In genomic region chr4:132125131-132125530, GRCh38 we compare ENCODE assay signal across 16 cellular contexts.
DNase-seq lines count a peak whose midpoint lies in the region; ATAC-seq, FAIRE-seq and TF ChIP-seq lines count a peak whose summit lies in the region.
"Had no signal": no experiment of that assay in that cellular context is flagged by ENCODE, and none has a peak within 500 bp of the region (broad histone marks: within the 10 kb centered on the region; RNA-seq: fewer than 3 reads in every experiment).

No MANE protein-coding gene starts in this region.

- no peaks in the 10 kb centered on the region for H3K79me1 ChIP-seq in H9 (ENCODE audit: insufficient read depth, low read depth, low read length, poor library complexity, severe bottlenecking)

- no peak overlapping the region for H3K18ac ChIP-seq in H9 (ENCODE audit: insufficient read length, low read depth, low read length)

- no peaks in the 10 kb centered on the region for H3K79me2 ChIP-seq in H9 (ENCODE audit: insufficient read depth, low read length)

- no peak for FAIRE-seq in urothelium cell line (lab: Jason Lieb, UNC)
- FAIRE-seq: A204.1, GM19239 had no signal

- H3K4me2 ChIP-seq in H9 (ENCODE audit: insufficient read depth, insufficient read length, low read length): peak overlapping the region; percentile 12

- H3K4me1 Mint-ChIP-seq in H9: peaks cover 46 to 53% of the 10 kb centered on the region in 2 experiments
- H3K4me1 Mint-ChIP-seq: B cell had no signal

- peaks cover 3% of the 10 kb centered on the region; the same call in 1 of the 2 replicates for H3K4me1 ChIP-seq in H9 (ENCODE audit: insufficient read depth, low read length)
- H3K4me1 ChIP-seq in NT2/D1 (ENCODE audit: insufficient read depth, insufficient read length): no peaks in the 10 kb centered on the region

- no peak overlapping the region for H3K4me3 ChIP-seq in NT2/D1 (ENCODE audit: insufficient read length, low read depth)
- H3K4me3 ChIP-seq in fibroblast of the aortic adventitia (ENCODE audit: low read depth, low read length): no peak overlapping the region

- H3K9ac ChIP-seq in H9 (ENCODE audit: extremely low read depth, insufficient read length, low read length) (no peak overlapping the region), NT2/D1 (ENCODE audit: insufficient read length, low read depth) (no peak overlapping the region)

- no peaks in the 10 kb centered on the region; the same call in 1 of the 2 replicates for H3K27me3 Mint-ChIP-seq in H9 (ENCODE audit: low read depth)
- H3K27me3 Mint-ChIP-seq: B cell; CD4-positive, alpha-beta T cell had no signal

- ATAC-seq in HG02763 (IDR thresholded peaks at IDR 0.05; ENCODE audit: unreplicated experiment): no peak

- no peak overlapping the region for H2BK12ac ChIP-seq in H9 (ENCODE audit: insufficient read length, low read depth, low read length)

- peak overlapping the region; percentile 75 to 89 (median 76); a peak in 3 of 7 replicates for H3K27ac Mint-ChIP-seq in H9
- H3K27ac Mint-ChIP-seq: B cell; CD4-positive, alpha-beta T cell had no signal

- H3K36me3 ChIP-seq in NT2/D1 (ENCODE audit: insufficient read depth, insufficient read length, low read length): no peaks in the 10 kb centered on the region

- no peak overlapping the region for H3K23ac ChIP-seq in H9 (ENCODE audit: insufficient read length, low read depth, low read length)

- H3K27ac ChIP-seq in H9 (ENCODE audit: insufficient read length, low read depth, low read length): no peak overlapping the region

- H4K91ac ChIP-seq in H9 (ENCODE audit: insufficient read length, low read depth, low read length): no peak overlapping the region

- no peak overlapping the region for H2BK20ac ChIP-seq in H9 (ENCODE audit: low read depth, low read length, poor library complexity, severe bottlenecking)

- H3K9me3 Mint-ChIP-seq in H9: peaks cover 10 to 14% of the 10 kb centered on the region in 2 experiments; a peak in 4 of 5 replicates
- H3K9me3 Mint-ChIP-seq: CD4-positive, alpha-beta T cell had no signal

- no CpG with 5 or more reads among the region's 2 CpGs for WGBS in H9 (ENCODE audit: extremely low coverage, insufficient read length, low lambda C conversion rate)

- H4K20me1 ChIP-seq in H9 (ENCODE audit: control insufficient read depth, insufficient read depth, insufficient read length): no peaks in the 10 kb centered on the region

- no peak overlapping the region for H3T11ph ChIP-seq in H9 (ENCODE audit: low read length)

- H4K5ac ChIP-seq in H9 (ENCODE audit: insufficient read length, low read depth, low read length): no peak overlapping the region

- H3K56ac ChIP-seq in H9 (ENCODE audit: insufficient read length, low read depth, low read length): no peak overlapping the region

- no peak for TF ChIP-seq CTCF in H9 (conservative IDR thresholded peaks at IDR 0.05)
- TF ChIP-seq CTCF in fibroblast of the aortic adventitia (IDR thresholded peaks at IDR 0.05; ENCODE audit: insufficient read depth, low read length): no peak

- H3K27me3 ChIP-seq in H9 (ENCODE audit: insufficient read depth, low read length) (no peaks in the 10 kb centered on the region), NT2/D1 (ENCODE audit: insufficient read depth, insufficient read length) (no peaks in the 10 kb centered on the region)

- no peak overlapping the region for H4K8ac ChIP-seq in H9 (replicated peaks; ENCODE audit: insufficient read length, low read depth, low read length)

- peak overlapping the region; percentile 7 to 17; a peak in 4 of 5 replicates for H3K4me3 Mint-ChIP-seq in H9
- H3K4me3 Mint-ChIP-seq: B cell; CD4-positive, alpha-beta T cell had no signal

- H3K4ac ChIP-seq in H9 (ENCODE audit: low read depth, low read length): no peak overlapping the region

- no peak overlapping the region for H2BK15ac ChIP-seq in H9 (ENCODE audit: low read depth, low read length)

- DNase-seq in H9 (no peak), NT2/D1 (ENCODE audit: low read depth, low spot score) (peak; percentile 6), fibroblast of the aortic adventitia (ENCODE audit: low read depth) (peak; percentile 6), urothelium cell line (ENCODE audit: low spot score) (no peak)
- no peak for DNase-seq in activated CD4-positive, CD25-positive, alpha-beta regulatory T cell treated with anti-CD3 and anti-CD28 coated beads, Interleukin-2, amount 50 U/mL, for 72 hours
- no peak for DNase-seq in activated effector memory CD4-positive, alpha-beta T cell treated with Interleukin-2 at 50 U/mL for 16 hours
- DNase-seq: C1 segment of cervical spinal cord; CD4-positive, alpha-beta T cell; DMS79 treated with DMSO at 0.1 percent for 48 hours; GF-D8; H7; KBM-7 had no signal

- H3K23me2 ChIP-seq in H9 (ENCODE audit: insufficient read length, low read depth, low read length, poor library complexity, severe bottlenecking): no peaks in the 10 kb centered on the region

- no peak overlapping the region for H2BK120ac ChIP-seq in H9 (ENCODE audit: low read depth, low read length, poor library complexity, severe bottlenecking)

- no peak overlapping the region for H2BK5ac ChIP-seq in H9 (ENCODE audit: insufficient read length, low read length)

- H3K36me3 Mint-ChIP-seq in H9 (ENCODE audit: insufficient read depth in 1 of 3, low read depth in 3 of 3): peaks cover 19 to 34% (median 24%) of the 10 kb centered on the region in 3 experiments

- H3K9me3 ChIP-seq in H9 (ENCODE audit: control insufficient read depth, low read depth, low read length) (no peaks in the 10 kb centered on the region), NT2/D1 (ENCODE audit: insufficient read depth, low read length) (0 out of 2 replicates have a peak, but pooled peaks cover 7% of the 10 kb centered on the region)

- no peak overlapping the region for H2AK5ac ChIP-seq in H9 (ENCODE audit: insufficient read length, low read length)

- H2AFZ ChIP-seq in H9 (ENCODE audit: low read length): no peak overlapping the region

- H3K14ac ChIP-seq in H9 (ENCODE audit: insufficient read depth, low read length): no peak overlapping the region

Comparison
In these comparisons a context has a peak if more than half of its experiments do, and no peak if none do; other contexts are left out.
1. DNase-seq: peak in NT2/D1 (single experiment) and fibroblast of the aortic adventitia (single experiment); none in H9 (single experiment), activated CD4-positive, CD25-positive, alpha-beta regulatory T cell treated with anti-CD3 and anti-CD28 coated beads, Interleukin-2, amount 50 U/mL, for 72 hours (single experiment), urothelium cell line (single experiment) and activated effector memory CD4-positive, alpha-beta T cell treated with Interleukin-2 at 50 U/mL for 16 hours (single experiment).